2 cellular contexts compared by ENCODE assay signal in the genomic region with DNA sequence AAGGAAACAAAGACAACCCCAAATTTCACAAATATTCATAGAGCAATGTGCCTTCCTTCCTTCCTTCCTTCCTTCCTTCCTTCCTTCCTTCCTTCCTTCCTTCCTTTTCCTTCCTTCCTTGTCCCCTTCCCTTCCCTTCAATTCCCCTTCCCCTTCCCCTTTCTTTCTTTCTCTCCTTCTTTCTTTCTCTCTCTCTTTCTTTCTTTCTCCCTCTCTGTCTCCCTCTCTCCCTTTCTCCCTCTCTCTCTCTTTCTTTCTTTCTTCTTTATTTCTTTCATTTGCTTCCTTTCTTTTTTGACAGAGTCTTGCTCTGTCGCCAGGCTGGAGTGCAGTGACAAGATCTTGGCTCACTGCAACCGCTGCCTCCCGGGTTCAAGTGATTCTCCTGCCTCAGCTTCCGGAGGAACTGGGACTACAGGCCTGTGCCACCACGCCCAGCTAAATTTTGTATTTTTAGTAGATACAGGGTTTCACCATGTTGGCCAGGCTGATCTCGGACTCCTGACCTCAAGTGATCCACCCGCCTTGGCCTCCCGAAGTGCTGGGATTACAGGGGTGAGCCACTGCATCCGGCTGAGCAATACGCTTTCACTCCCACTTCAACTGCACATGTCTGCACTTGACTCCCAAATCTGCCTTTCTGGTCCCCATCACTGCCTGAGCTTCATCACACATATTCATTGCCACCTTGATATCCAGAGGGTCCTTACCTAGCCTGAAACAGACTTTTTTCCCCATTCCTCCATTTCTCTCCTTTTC. TPM values are rescaled to one million over a fixed set of nuclear protein-coding genes. Genes with fewer than 3 reads are reported as not detected.
"Had no signal": no experiment of that assay in that cellular context is flagged by ENCODE, and none has a peak within 500 bp of the region (broad histone marks: within the 10 kb centered on the region; RNA-seq: fewer than 3 reads in every experiment).

No MANE protein-coding gene starts in this region.

RNA-seq across cellular contexts. Expression of gene ADAMTS15, which starts 9.9 kb away (rescaled TPM):
- total RNA-seq: activated T-cell treated with anti-CD3 and anti-CD28 coated beads, Interleukin-2, amount 50 U/mL, for 4 hours had no signal

RNA-seq across cellular contexts. Expression of gene ADAMTS8, which starts 10.2 kb away (rescaled TPM):
- total RNA-seq: epithelial cell of proximal tubule had no signal
